In genomic region chr6:96521625-96522468, GRCh38 we compare ENCODE assay signal across 1 cellular context.
TF ChIP-seq lines count a peak whose summit lies in the region.

TSS of gene UFL1 (plus strand) at chr6:96521806. CDS start at chr6:96521874, 68 bp downstream.

TF ChIP-seq in HepG2, 621 proteins besides CTCF, POLR2A, EP300 and RAD21 (continued from another document and continues in another):
- peak; percentile 78; the same call in 1 of the 2 replicates for TF ChIP-seq GFI1 (CRISPR knock-in tag; IDR thresholded peaks at IDR 0.05; ENCODE audit: borderline replicate concordance)
- TF ChIP-seq ZNF160 (CRISPR knock-in tag; IDR thresholded peaks at IDR 0.05): peak; percentile 91; the same call in 1 of the 2 replicates
- peak; percentile 91 for TF ChIP-seq NFKB2 (CRISPR knock-in tag; IDR thresholded peaks at IDR 0.05; ENCODE audit: borderline replicate concordance)
- TF ChIP-seq RNF219 (CRISPR knock-in tag; IDR thresholded peaks at IDR 0.05): 0 out of 2 replicates have a peak, but pooled peaks have one; percentile 63
- TF ChIP-seq POLR2AphosphoS5 (IDR thresholded peaks at IDR 0.05; ENCODE audit: low read depth, low read length): peak; percentile 97
- TF ChIP-seq KAT2B (IDR thresholded peaks at IDR 0.05; ENCODE audit: borderline replicate concordance, low read depth, low read length): no peak
- no peak for TF ChIP-seq ZNF207 (IDR thresholded peaks at IDR 0.05; ENCODE audit: borderline replicate concordance)
- no peak for TF ChIP-seq ISX (CRISPR knock-in tag; conservative IDR thresholded peaks at IDR 0.05)
- TF ChIP-seq ZNF253 (CRISPR knock-in tag; IDR thresholded peaks at IDR 0.05; ENCODE audit: borderline replicate concordance): 0 out of 2 replicates have a peak, but pooled peaks have one; percentile 42
- TF ChIP-seq MEIS2 (CRISPR knock-in tag; IDR thresholded peaks at IDR 0.05): peak; percentile 49
- no peak for TF ChIP-seq ZNF737 (CRISPR knock-in tag; IDR thresholded peaks at IDR 0.05; ENCODE audit: borderline replicate concordance)
- TF ChIP-seq ATF7 (IDR thresholded peaks at IDR 0.05): no peak
- no peak for TF ChIP-seq ATF7 (CRISPR knock-in tag; IDR thresholded peaks at IDR 0.05)
- peak; percentile 51; the same call in 1 of the 2 replicates for TF ChIP-seq IKZF5 (CRISPR knock-in tag; IDR thresholded peaks at IDR 0.05)
- TF ChIP-seq NFAT5 (CRISPR knock-in tag; IDR thresholded peaks at IDR 0.05): peak; percentile 81; the same call in 1 of the 2 replicates
- TF ChIP-seq RAD51 (IDR thresholded peaks at IDR 0.05; ENCODE audit: borderline replicate concordance): no peak
- peak; percentile 82; the same call in 1 of the 2 replicates for TF ChIP-seq ZNF33B (CRISPR knock-in tag; IDR thresholded peaks at IDR 0.05)
- peak; percentile 95 for TF ChIP-seq KDM2A (CRISPR knock-in tag; IDR thresholded peaks at IDR 0.05; ENCODE audit: borderline replicate concordance, low read depth)
- TF ChIP-seq NFYB (CRISPR knock-in tag; IDR thresholded peaks at IDR 0.05): peak; percentile 14; the same call in 1 of the 2 replicates
- TF ChIP-seq REL (CRISPR knock-in tag; conservative IDR thresholded peaks at IDR 0.05): no peak
- no peak for TF ChIP-seq HINFP (CRISPR knock-in tag; IDR thresholded peaks at IDR 0.05; ENCODE audit: low read depth)
- TF ChIP-seq ZNF891 (CRISPR knock-in tag; IDR thresholded peaks at IDR 0.05): peak; percentile 96
- peak; percentile 63 for TF ChIP-seq TBL1XR1 (IDR thresholded peaks at IDR 0.05; ENCODE audit: borderline replicate concordance, low read length, partially characterized antibody)
- TF ChIP-seq MYC (CRISPR knock-in tag; IDR thresholded peaks at IDR 0.05; ENCODE audit: borderline replicate concordance): peak; percentile 72
- TF ChIP-seq TRIM24 (CRISPR knock-in tag; IDR thresholded peaks at IDR 0.05): 0 out of 2 replicates have a peak, but pooled peaks have one; percentile 52
- TF ChIP-seq TGIF2 (CRISPR knock-in tag; IDR thresholded peaks at IDR 0.05): peak; percentile 53; the same call in 1 of the 2 replicates
- TF ChIP-seq ZC3H13 (CRISPR knock-in tag; IDR thresholded peaks at IDR 0.05): no peak
- TF ChIP-seq IKZF4 (CRISPR knock-in tag; IDR thresholded peaks at IDR 0.05; ENCODE audit: borderline replicate concordance, low read depth, not compliant biosample characterization): peak; percentile 69
- TF ChIP-seq SCMH1 (CRISPR knock-in tag; IDR thresholded peaks at IDR 0.05; ENCODE audit: borderline replicate concordance): no peak
- no peak for TF ChIP-seq STAT5B (CRISPR knock-in tag; IDR thresholded peaks at IDR 0.05)
- TF ChIP-seq ZNF460 (CRISPR knock-in tag; IDR thresholded peaks at IDR 0.05; ENCODE audit: borderline replicate concordance): peak; percentile 48; the same call in 1 of the 2 replicates
- TF ChIP-seq ZNF274 (CRISPR knock-in tag; IDR thresholded peaks at IDR 0.05): peak; percentile 87; the same call in 1 of the 2 replicates
- peak; percentile 75; the same call in 1 of the 2 replicates for TF ChIP-seq EED (CRISPR knock-in tag; IDR thresholded peaks at IDR 0.05)
- no peak for TF ChIP-seq ZNF550 (CRISPR knock-in tag; IDR thresholded peaks at IDR 0.05; ENCODE audit: borderline replicate concordance)
- TF ChIP-seq ZNF670 (CRISPR knock-in tag; IDR thresholded peaks at IDR 0.05; ENCODE audit: borderline replicate concordance): peak; percentile 96
- no peak for TF ChIP-seq PPARG (CRISPR knock-in tag; conservative IDR thresholded peaks at IDR 0.05)
- TF ChIP-seq ZNF501 (CRISPR knock-in tag; IDR thresholded peaks at IDR 0.05): peak; percentile 94
- TF ChIP-seq TAF15 (IDR thresholded peaks at IDR 0.05; ENCODE audit: low read depth, low read length, poor library complexity, severe bottlenecking): peak; percentile 35
- peak; percentile 96 for TF ChIP-seq TAF1 (CRISPR knock-in tag; IDR thresholded peaks at IDR 0.05)
- TF ChIP-seq RFX5 (IDR thresholded peaks at IDR 0.05; ENCODE audit: low read depth, low read length): no peak
- TF ChIP-seq SIN3B (IDR thresholded peaks at IDR 0.05; ENCODE audit: low read length): no peak
- TF ChIP-seq CBX1 (IDR thresholded peaks at IDR 0.05; ENCODE audit: low read depth): peak; percentile 77
- TF ChIP-seq ATF1 (CRISPR knock-in tag; IDR thresholded peaks at IDR 0.05): peak; percentile 77
- TF ChIP-seq KAT7 (CRISPR knock-in tag; IDR thresholded peaks at IDR 0.05; ENCODE audit: borderline replicate concordance): peak; percentile 38; the same call in 1 of the 2 replicates
- TF ChIP-seq HNRNPLL (IDR thresholded peaks at IDR 0.05; ENCODE audit: low read depth, low read length, poor library complexity, severe bottlenecking): peak; percentile 99
- TF ChIP-seq ARNTL (CRISPR knock-in tag; IDR thresholded peaks at IDR 0.05): peak; percentile 65; the same call in 1 of the 2 replicates
- TF ChIP-seq ZNF546 (CRISPR knock-in tag; conservative IDR thresholded peaks at IDR 0.05): 0 out of 2 replicates have a peak, but pooled peaks have one; percentile 56
- no peak for TF ChIP-seq RARA (CRISPR knock-in tag; IDR thresholded peaks at IDR 0.05)
- TF ChIP-seq DRAP1 (CRISPR knock-in tag; IDR thresholded peaks at IDR 0.05): peak; percentile 75
- TF ChIP-seq FOSL1 (CRISPR knock-in tag; IDR thresholded peaks at IDR 0.05; ENCODE audit: borderline replicate concordance): no peak
- TF ChIP-seq SOX6 (IDR thresholded peaks at IDR 0.05): no peak
- peak; percentile 63; the same call in 1 of the 2 replicates for TF ChIP-seq SOX6 (CRISPR knock-in tag; IDR thresholded peaks at IDR 0.05)
- peak; percentile 93; the same call in 1 of the 2 replicates for TF ChIP-seq ZNF543 (CRISPR knock-in tag; IDR thresholded peaks at IDR 0.05)
- TF ChIP-seq ZNF878 (CRISPR knock-in tag; IDR thresholded peaks at IDR 0.05): peak; percentile 85; the same call in 1 of the 2 replicates
- peak; percentile 48 for TF ChIP-seq FOXO1 (CRISPR knock-in tag; IDR thresholded peaks at IDR 0.05)
- TF ChIP-seq MIER3 (CRISPR knock-in tag; IDR thresholded peaks at IDR 0.05; ENCODE audit: borderline replicate concordance): peak; percentile 29; the same call in 1 of the 2 replicates
- TF ChIP-seq GTF2F1 (IDR thresholded peaks at IDR 0.05; ENCODE audit: low read length): peak; percentile 78; the same call in 1 of the 2 replicates
- no peak for TF ChIP-seq MATR3 (CRISPR knock-in tag; IDR thresholded peaks at IDR 0.05)
- TF ChIP-seq CREM (IDR thresholded peaks at IDR 0.05): peak; percentile 68; the same call in 1 of the 2 replicates
- TF ChIP-seq CREM (CRISPR knock-in tag; IDR thresholded peaks at IDR 0.05): 0 out of 2 replicates have a peak, but pooled peaks have one; percentile 34
- no peak for TF ChIP-seq ZFP37 (CRISPR knock-in tag; IDR thresholded peaks at IDR 0.05; ENCODE audit: borderline replicate concordance)
- TF ChIP-seq ZNF724P (CRISPR knock-in tag; IDR thresholded peaks at IDR 0.05; ENCODE audit: borderline replicate concordance): peak; percentile 90; the same call in 1 of the 2 replicates
- peak; percentile 68; the same call in 1 of the 2 replicates for TF ChIP-seq ZNF703 (CRISPR knock-in tag; IDR thresholded peaks at IDR 0.05; ENCODE audit: borderline replicate concordance)
- TF ChIP-seq NKX3-1 (CRISPR knock-in tag; IDR thresholded peaks at IDR 0.05): 0 out of 2 replicates have a peak, but pooled peaks have one; percentile 39
- no peak for TF ChIP-seq NFIC (IDR thresholded peaks at IDR 0.05; ENCODE audit: low read length)
- TF ChIP-seq TEAD3 (CRISPR knock-in tag; optimal IDR thresholded peaks at IDR 0.05; ENCODE audit: borderline replicate concordance): peak; percentile 43
- 0 out of 2 replicates have a peak, but pooled peaks have one; percentile 70 for TF ChIP-seq ZNF790 (CRISPR knock-in tag; IDR thresholded peaks at IDR 0.05; ENCODE audit: borderline replicate concordance)
- TF ChIP-seq ZNF549 (CRISPR knock-in tag; IDR thresholded peaks at IDR 0.05): no peak
- 0 out of 2 replicates have a peak, but pooled peaks have one; percentile 61 for TF ChIP-seq ZNF678 (CRISPR knock-in tag; IDR thresholded peaks at IDR 0.05)
- TF ChIP-seq ETV5 (CRISPR knock-in tag; IDR thresholded peaks at IDR 0.05; ENCODE audit: borderline replicate concordance): peak; percentile 61; the same call in 1 of the 2 replicates
